1 cellular context compared by ENCODE assay signal in the genomic region with DNA sequence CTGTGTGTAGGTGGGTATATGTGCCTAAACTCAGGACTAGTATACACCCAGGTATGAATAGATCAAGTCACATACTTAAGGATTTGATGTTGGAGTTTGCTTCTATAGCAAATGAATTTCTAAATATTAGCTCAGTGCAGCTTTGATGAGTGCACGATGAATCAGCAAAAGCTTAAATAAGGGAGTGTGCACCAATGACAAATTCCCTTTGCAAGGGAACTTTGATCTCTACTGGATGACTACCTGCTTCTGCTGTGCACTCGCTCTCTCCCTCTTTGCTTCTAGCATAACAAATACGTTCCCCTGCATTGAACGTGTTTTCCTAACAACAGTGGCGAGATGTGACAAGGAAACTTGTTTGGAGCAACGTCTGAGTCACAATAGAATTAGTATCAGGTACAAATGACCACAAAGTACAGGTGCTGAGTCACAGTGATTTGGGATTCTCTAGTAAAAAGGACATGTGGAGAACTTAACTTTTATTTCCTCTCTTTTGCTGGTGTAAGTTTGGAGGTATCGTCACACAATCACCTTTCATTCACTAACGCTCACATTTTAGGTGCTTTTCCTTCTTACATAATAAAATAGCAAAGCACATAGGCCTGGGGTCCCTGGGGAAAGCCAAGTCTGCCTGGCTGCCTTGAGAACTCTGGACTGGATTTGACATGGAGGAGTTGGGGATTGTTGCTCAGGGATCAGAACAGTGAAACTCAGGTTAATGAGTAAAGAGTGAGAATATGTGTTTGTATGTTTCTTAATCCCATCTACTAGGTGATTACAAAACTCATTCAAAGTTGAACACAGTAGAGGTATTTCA.
A peak's percentile ranks its signal among the peaks of the same experiment; 100 is the strongest.
TF ChIP-seq lines count a peak whose summit lies in the region.

No MANE protein-coding gene starts in this region.

TF ChIP-seq in IMR-90, 13 proteins besides CTCF, POLR2A, EP300 and RAD21:
- TF ChIP-seq CEBPB (IDR thresholded peaks at IDR 0.05; ENCODE audit: low read depth, low read length) = no peak
- no peak for TF ChIP-seq MAZ (IDR thresholded peaks at IDR 0.05; ENCODE audit: borderline replicate concordance, low read depth, low read length)
- TF ChIP-seq MAFK (IDR thresholded peaks at IDR 0.05; ENCODE audit: low read depth, low read length) = peak; percentile 75
- peak; percentile 60 for TF ChIP-seq FOS (IDR thresholded peaks at IDR 0.05; ENCODE audit: low read depth, low read length)
- TF ChIP-seq SMC3 (IDR thresholded peaks at IDR 0.05; ENCODE audit: low read depth, low read length) = no peak
- peak; percentile 57; the same call in 1 of the 2 replicates for TF ChIP-seq BHLHE40 (IDR thresholded peaks at IDR 0.05; ENCODE audit: low read depth, low read length)
- TF ChIP-seq, protein P1, sequence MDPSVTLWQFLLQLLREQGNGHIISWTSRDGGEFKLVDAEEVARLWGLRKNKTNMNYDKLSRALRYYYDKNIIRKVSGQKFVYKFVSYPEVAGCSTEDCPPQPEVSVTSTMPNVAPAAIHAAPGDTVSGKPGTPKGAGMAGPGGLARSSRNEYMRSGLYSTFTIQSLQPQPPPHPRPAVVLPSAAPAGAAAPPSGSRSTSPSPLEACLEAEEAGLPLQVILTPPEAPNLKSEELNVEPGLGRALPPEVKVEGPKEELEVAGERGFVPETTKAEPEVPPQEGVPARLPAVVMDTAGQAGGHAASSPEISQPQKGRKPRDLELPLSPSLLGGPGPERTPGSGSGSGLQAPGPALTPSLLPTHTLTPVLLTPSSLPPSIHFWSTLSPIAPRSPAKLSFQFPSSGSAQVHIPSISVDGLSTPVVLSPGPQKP (IDR thresholded peaks at IDR 0.05; ENCODE audit: borderline replicate concordance, low read depth, low read length) = no peak
- no peak for TF ChIP-seq CHD1 (IDR thresholded peaks at IDR 0.05; ENCODE audit: low read depth, low read length)
- no peak for TF ChIP-seq RCOR1 (IDR thresholded peaks at IDR 0.05; ENCODE audit: insufficient replicate concordance, low read length)
- peak; percentile 94 for TF ChIP-seq NFE2L2 (IDR thresholded peaks at IDR 0.05; ENCODE audit: low read depth, low read length)
- no peak for TF ChIP-seq MXI1 (IDR thresholded peaks at IDR 0.05; ENCODE audit: borderline replicate concordance, low read depth, low read length)
